ENCODE assay signal across 1 cellular context in genomic region chr1:156114101-156114918, GRCh38.
TF ChIP-seq lines count a peak whose summit lies in the region.

TSS of gene LMNA (plus strand) at chr1:156114711. CDS start at chr1:156114919, 208 bp downstream.

TF ChIP-seq in IMR-90, 13 proteins besides CTCF, POLR2A, EP300 and RAD21 (continued from another document):
- TF ChIP-seq USF2 (IDR thresholded peaks at IDR 0.05; ENCODE audit: low read depth, low read length) (peak; percentile 92), RCOR1 (IDR thresholded peaks at IDR 0.05; ENCODE audit: insufficient replicate concordance, low read length) (peak; percentile 44), CEBPB (IDR thresholded peaks at IDR 0.05; ENCODE audit: low read depth, low read length) (no peak), BHLHE40 (IDR thresholded peaks at IDR 0.05; ENCODE audit: low read depth, low read length) (peak; percentile 81), MAFK (IDR thresholded peaks at IDR 0.05; ENCODE audit: low read depth, low read length) (peak; percentile 58), SMC3 (IDR thresholded peaks at IDR 0.05; ENCODE audit: low read depth, low read length) (peak; percentile 15; the same call in 1 of the 2 replicates), MAZ (IDR thresholded peaks at IDR 0.05; ENCODE audit: borderline replicate concordance, low read depth, low read length) (peak; percentile 91), CHD1 (IDR thresholded peaks at IDR 0.05; ENCODE audit: low read depth, low read length) (no peak), RFX5 (IDR thresholded peaks at IDR 0.05; ENCODE audit: low read depth, low read length) (no peak), ELK1 (IDR thresholded peaks at IDR 0.05; ENCODE audit: borderline replicate concordance, low read depth, low read length) (no peak), NFE2L2 (IDR thresholded peaks at IDR 0.05; ENCODE audit: low read depth, low read length) (no peak; the same call in 1 of the 2 replicates)
